In genomic region chr10:110547139-110547761, GRCh38 we compare ENCODE assay signal across 1 cellular context.
TF ChIP-seq lines count a peak whose summit lies in the region.

No MANE protein-coding gene starts in this region.

TF ChIP-seq in HepG2, 621 proteins besides CTCF, POLR2A, EP300 and RAD21 (continued from another document):
- TF ChIP-seq, protein P1, sequence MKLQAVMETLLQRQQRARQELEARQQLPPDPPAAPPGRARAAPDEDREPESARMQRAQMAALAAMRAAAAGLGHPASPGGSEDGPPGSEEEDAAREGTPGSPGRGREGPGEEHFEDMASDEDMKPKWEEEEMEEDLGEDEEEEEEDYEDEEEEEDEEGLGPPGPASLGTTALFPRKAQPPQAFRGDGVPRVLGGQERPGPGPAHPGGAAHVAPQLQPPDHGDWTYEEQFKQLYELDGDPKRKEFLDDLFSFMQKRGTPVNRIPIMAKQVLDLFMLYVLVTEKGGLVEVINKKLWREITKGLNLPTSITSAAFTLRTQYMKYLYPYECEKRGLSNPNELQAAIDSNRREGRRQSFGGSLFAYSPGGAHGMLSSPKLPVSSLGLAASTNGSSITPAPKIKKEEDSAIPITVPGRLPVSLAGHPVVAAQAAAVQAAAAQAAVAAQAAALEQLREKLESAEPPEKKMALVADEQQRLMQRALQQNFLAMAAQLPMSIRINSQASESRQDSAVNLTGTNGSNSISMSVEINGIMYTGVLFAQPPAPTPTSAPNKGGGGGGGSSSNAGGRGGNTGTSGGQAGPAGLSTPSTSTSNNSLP (IDR thresholded peaks at IDR 0.05; ENCODE audit: low read depth, low read length) = peak; percentile 44; the same call in 1 of the 2 replicates
- peak; percentile 80 for TF ChIP-seq SMC3 (IDR thresholded peaks at IDR 0.05; ENCODE audit: low read length)
- TF ChIP-seq STAG1 (CRISPR knock-in tag; IDR thresholded peaks at IDR 0.05) = peak; percentile 80
- no peak for TF ChIP-seq CREB1 (IDR thresholded peaks at IDR 0.05)
- peak; percentile 27; the same call in 1 of the 2 replicates for TF ChIP-seq CREB1 (CRISPR knock-in tag; IDR thresholded peaks at IDR 0.05)
- no peak for TF ChIP-seq CBX1 (IDR thresholded peaks at IDR 0.05; ENCODE audit: low read depth)
- TF ChIP-seq ZNF530 (CRISPR knock-in tag; IDR thresholded peaks at IDR 0.05; ENCODE audit: low read depth) = no peak
- TF ChIP-seq NCOA1 (CRISPR knock-in tag; IDR thresholded peaks at IDR 0.05) = no peak
- TF ChIP-seq NR1H2 (CRISPR knock-in tag; IDR thresholded peaks at IDR 0.05; ENCODE audit: borderline replicate concordance, low read depth) = no peak
